Comparison of ENCODE assay signal across 8 cellular contexts in genomic region chrX:155026420-155026726, GRCh38.
DNase-seq lines count a peak whose midpoint lies in the region; ATAC-seq and TF ChIP-seq lines count a peak whose summit lies in the region.

No MANE protein-coding gene starts in this region.

- H3K27ac ChIP-seq in 22Rv1 (peak overlapping the region; percentile 94), HUES6 (ENCODE audit: low read depth, low read length) (peak overlapping the region; percentile 68; the same call in 1 of the 2 replicates), mucosa of rectum (ENCODE audit: low read depth in 2 of 2, low read length in 2 of 2) (peak overlapping the region; percentile 88 to 91)

- H3K9ac ChIP-seq in HUES6 (ENCODE audit: low read length) (peak overlapping the region; percentile 98), mucosa of rectum (ENCODE audit: low read depth in 1 of 2, low read length in 2 of 2) (peak overlapping the region; percentile 35 to 62)

- H3K36me3 ChIP-seq in HUES6 (ENCODE audit: control insufficient read depth, insufficient read depth, low read length) (no peaks in the 10 kb centered on the region), mucosa of rectum (ENCODE audit: control insufficient read depth in 2 of 2, insufficient read depth in 2 of 2, low read length in 2 of 2) (no peaks in the 10 kb centered on the region)

- H3K9me3 ChIP-seq in HUES6 (ENCODE audit: control insufficient read depth, insufficient read depth, low read depth, low read length) (peaks cover 5% of the 10 kb centered on the region; the same call in 1 of the 2 replicates), mucosa of rectum (ENCODE audit: control insufficient read depth in 2 of 2, low read length in 2 of 2) (no peaks in the 10 kb centered on the region)

- H3K27me3 ChIP-seq in HUES6 (ENCODE audit: control insufficient read depth, insufficient read depth, low read length) (no peaks in the 10 kb centered on the region; the same call in 1 of the 2 replicates), mucosa of rectum (ENCODE audit: control insufficient read depth in 2 of 2, insufficient read depth in 2 of 2, low read length in 2 of 2) (no peaks in the 10 kb centered on the region)

- DNase-seq in cardiac fibroblast (ENCODE audit: low read depth in 2 of 2) = no peak
- DNase-seq in globus pallidus (ENCODE audit: low spot score) = no peak
- DNase-seq in activated CD4-positive, alpha-beta T cell treated with anti-CD3 and anti-CD28 coated beads, Interleukin-2, amount 50 U/mL, for 1 hour = no peak

- ATAC-seq in GM18858 (IDR thresholded peaks at IDR 0.05; ENCODE audit: unreplicated experiment) = no peak
- ATAC-seq in HG03571 (IDR thresholded peaks at IDR 0.05; ENCODE audit: unreplicated experiment) = no peak

- no peak for TF ChIP-seq CTCF in 22Rv1 (IDR thresholded peaks at IDR 0.05)
- TF ChIP-seq CTCF in cardiac fibroblast (IDR thresholded peaks at IDR 0.05; ENCODE audit: low read depth, low read length) = no peak

- H3K4me3 ChIP-seq in HUES6 (ENCODE audit: low read depth, low read length) (peak overlapping the region; percentile 80), cardiac fibroblast (replicated peaks in 1 of 2; ENCODE audit: low read depth in 2 of 2, low read length in 2 of 2) (peak overlapping the region; percentile 58 to 63), mucosa of rectum (ENCODE audit: low read length in 2 of 2) (peak overlapping the region; percentile 65 to 71)

- no peaks in the 10 kb centered on the region; the same call in 1 of the 2 replicates for H3K4me1 ChIP-seq in HUES6 (ENCODE audit: control insufficient read depth, insufficient read depth, low read length)
- peaks cover 0 to 6% of the 10 kb centered on the region in 2 donors for H3K4me1 ChIP-seq in mucosa of rectum (ENCODE audit: control insufficient read depth in 2 of 2, insufficient read depth in 2 of 2, low read length in 2 of 2)
